In the genomic region with DNA sequence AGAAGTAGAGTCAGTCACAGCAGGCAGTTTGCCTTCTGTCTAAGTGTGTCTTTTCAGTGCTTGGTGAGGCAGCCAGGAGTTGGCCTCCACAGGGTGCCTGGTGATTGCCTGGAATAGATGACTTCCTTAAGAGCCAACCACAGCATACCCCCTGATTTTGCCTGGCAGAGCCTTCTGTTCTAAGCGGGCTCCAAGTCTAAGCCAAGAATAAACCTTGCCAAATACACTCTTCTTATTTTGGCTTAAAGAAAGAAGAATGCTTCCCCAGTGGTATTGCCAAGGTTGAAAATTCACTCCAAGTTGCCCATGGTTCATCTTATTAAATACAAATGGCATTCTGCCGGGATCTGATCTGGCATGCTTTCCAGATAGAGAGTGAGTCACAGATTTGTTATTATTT, we compare ENCODE assay signal across 18 cellular contexts.
DNase-seq lines count a peak whose midpoint lies in the region; ATAC-seq and TF ChIP-seq lines count a peak whose summit lies in the region.
"Had no signal": no experiment of that assay in that cellular context is flagged by ENCODE, and none has a peak within 500 bp of the region (broad histone marks: within the 10 kb centered on the region; RNA-seq: fewer than 3 reads in every experiment).

No MANE protein-coding gene starts in this region.

- no peaks in the 10 kb centered on the region for H3K36me3 Mint-ChIP-seq in CD4-positive, alpha-beta T cell (ENCODE audit: low read depth)
- H3K36me3 Mint-ChIP-seq: activated naive CD4-positive, alpha-beta T cell treated with anti-CD3 and anti-CD28 coated beads, Interleukin-2, amount 50 U/mL, for 24 hours had no signal

- no peak overlapping the region for H3K9ac ChIP-seq in Karpas-422 (ENCODE audit: low read length)

- no peak for TF ChIP-seq CTCF in astrocyte of the cerebellum (IDR thresholded peaks at IDR 0.05; ENCODE audit: low read depth, low read length, missing control alignments)
- TF ChIP-seq CTCF in CD4-positive, alpha-beta T cell (IDR thresholded peaks at IDR 0.05): no peak

- H2AFZ ChIP-seq in Karpas-422 (ENCODE audit: low read length): peak overlapping the region; percentile 87

- no peaks in the 10 kb centered on the region for H3K36me3 ChIP-seq in Karpas-422 (ENCODE audit: insufficient read depth, low read length)
- H3K36me3 ChIP-seq: cardiac muscle cell, HAP-1, right atrium auricular region, thyroid gland had no signal

- no peak overlapping the region for H3K27ac ChIP-seq in Karpas-422 (ENCODE audit: low read length)
- H3K27ac ChIP-seq in substantia nigra (ENCODE audit: low read depth, low read length, poor library complexity, severe bottlenecking): no peak overlapping the region
- no peak overlapping the region for H3K27ac ChIP-seq in CD4-positive, alpha-beta T cell (ENCODE audit: low read depth, low read length)
- H3K27ac ChIP-seq: cardiac muscle cell, right atrium auricular region, thyroid gland had no signal

- no peak overlapping the region for H3K27ac Mint-ChIP-seq in CD4-positive, alpha-beta T cell
- H3K27ac Mint-ChIP-seq: activated naive CD4-positive, alpha-beta T cell treated with anti-CD3 and anti-CD28 coated beads, Interleukin-2, amount 50 U/mL, for 24 hours had no signal

- ATAC-seq in HG03521 (IDR thresholded peaks at IDR 0.05; ENCODE audit: unreplicated experiment) (no peak), GM21786 (IDR thresholded peaks at IDR 0.05; ENCODE audit: unreplicated experiment) (no peak)
- no peak for ATAC-seq in CD4-positive, alpha-beta T cell (ENCODE audit: poor library complexity)

- no peak overlapping the region for H3K4me3 ChIP-seq in Karpas-422 (ENCODE audit: low read length)
- H3K4me3 ChIP-seq in astrocyte of the cerebellum (ENCODE audit: low read depth, low read length): no peak overlapping the region
- H3K4me3 ChIP-seq: cardiac muscle cell, HAP-1, right atrium auricular region, thyroid gland had no signal

- H3K9me3 Mint-ChIP-seq in CD4-positive, alpha-beta T cell: peaks cover 5% of the 10 kb centered on the region
- H3K9me3 Mint-ChIP-seq: activated naive CD4-positive, alpha-beta T cell treated with anti-CD3 and anti-CD28 coated beads, Interleukin-2, amount 50 U/mL, for 24 hours had no signal

- no peaks in the 10 kb centered on the region for H3K9me2 ChIP-seq in Karpas-422 (replicated peaks; ENCODE audit: insufficient read depth, low read length)

- H3K27me3 Mint-ChIP-seq in CD4-positive, alpha-beta T cell: no peaks in the 10 kb centered on the region
- H3K27me3 Mint-ChIP-seq: activated naive CD4-positive, alpha-beta T cell treated with anti-CD3 and anti-CD28 coated beads, Interleukin-2, amount 50 U/mL, for 24 hours had no signal

- no peaks in the 10 kb centered on the region for H3K9me3 ChIP-seq in Karpas-422 (ENCODE audit: low read length)
- H3K9me3 ChIP-seq in CD4-positive, alpha-beta T cell (ENCODE audit: control insufficient read depth, low read length): no peaks in the 10 kb centered on the region
- H3K9me3 ChIP-seq: HAP-1, right atrium auricular region, thyroid gland had no signal

- DNase-seq in Karpas-422 (no peak), astrocyte of the cerebellum (ENCODE audit: low read depth) (peak; percentile 53), globus pallidus (ENCODE audit: low spot score) (peak; percentile 74), substantia nigra (lab: John Stamatoyannopoulos, UW) (peak in 33 of 49 donors; percentile 0 to 85 (median 35)), HUDEP-2 (lab: John Stamatoyannopoulos, UW; ENCODE audit: unreplicated experiment in 76 of 76) (no peak)
- no peak for DNase-seq in CD4-positive, alpha-beta T cell
- DNase-seq: activated CD4-positive, alpha-beta T cell treated with anti-CD3 and anti-CD28 coated beads, Interleukin-2, amount 50 U/mL, for 4 hours; activated T-cell treated with anti-CD3 and anti-CD28 coated beads, Interleukin-2, amount 50 U/mL, for 1 hour; effector CD4-positive, alpha-beta T cell; NCI-H2029 treated with DMSO at 0.1 percent for 48 hours; NCI-H510A treated with DMSO at 0.1 percent for 48 hours; thyroid gland had no signal

- H3K4me3 Mint-ChIP-seq in CD4-positive, alpha-beta T cell: no peak overlapping the region
- H3K4me3 Mint-ChIP-seq: activated naive CD4-positive, alpha-beta T cell treated with anti-CD3 and anti-CD28 coated beads, Interleukin-2, amount 50 U/mL, for 24 hours had no signal

- CTCF ChIA-PET in CD4-positive, alpha-beta T cell (lab: Charles Lee): no interaction called here

- in situ Hi-C loops in astrocyte of the cerebellum (cut with HindIII; ENCODE audit: low sequenced_read_pairs): no loop called here

- H4K20me1 ChIP-seq in Karpas-422 (ENCODE audit: insufficient read depth, low read depth, low read length): no peaks in the 10 kb centered on the region

- H3K4me1 Mint-ChIP-seq in CD4-positive, alpha-beta T cell (ENCODE audit: low read depth): no peaks in the 10 kb centered on the region
- H3K4me1 Mint-ChIP-seq: activated naive CD4-positive, alpha-beta T cell treated with anti-CD3 and anti-CD28 coated beads, Interleukin-2, amount 50 U/mL, for 24 hours had no signal

- POLR2A ChIA-PET in CD4-positive, alpha-beta T cell (lab: Charles Lee): no interaction called here

- intact Hi-C loops in CD4-positive, alpha-beta T cell (cut with DNase I, micrococcal nuclease): no loop called here

- H3K4me2 ChIP-seq in Karpas-422 (ENCODE audit: low read depth, low read length, poor library complexity, severe bottlenecking): no peak overlapping the region

- no peaks in the 10 kb centered on the region for H3K79me2 ChIP-seq in Karpas-422 (ENCODE audit: low read length)

- H3K27me3 ChIP-seq in Karpas-422 (ENCODE audit: low read length): no peaks in the 10 kb centered on the region
- H3K27me3 ChIP-seq in CD4-positive, alpha-beta T cell (ENCODE audit: control insufficient read depth, insufficient read depth, low read length): no peaks in the 10 kb centered on the region
- H3K27me3 ChIP-seq: cardiac muscle cell, right atrium auricular region, thyroid gland had no signal

- H3K4me1 ChIP-seq in Karpas-422 (ENCODE audit: low read length): no peaks in the 10 kb centered on the region
- H3K4me1 ChIP-seq: right atrium auricular region, thyroid gland had no signal

Comparison
In these comparisons a context has a peak if more than half of its experiments do, and no peak if none do; other contexts are left out.
1. DNase-seq: peak in astrocyte of the cerebellum (single experiment), globus pallidus (single experiment) and substantia nigra (33 of 49); none in Karpas-422 (single experiment), CD4-positive, alpha-beta T cell (0 of 10) and HUDEP-2 (0 of 76).